ENCODE assay signal across 12 cellular contexts in the genomic region with DNA sequence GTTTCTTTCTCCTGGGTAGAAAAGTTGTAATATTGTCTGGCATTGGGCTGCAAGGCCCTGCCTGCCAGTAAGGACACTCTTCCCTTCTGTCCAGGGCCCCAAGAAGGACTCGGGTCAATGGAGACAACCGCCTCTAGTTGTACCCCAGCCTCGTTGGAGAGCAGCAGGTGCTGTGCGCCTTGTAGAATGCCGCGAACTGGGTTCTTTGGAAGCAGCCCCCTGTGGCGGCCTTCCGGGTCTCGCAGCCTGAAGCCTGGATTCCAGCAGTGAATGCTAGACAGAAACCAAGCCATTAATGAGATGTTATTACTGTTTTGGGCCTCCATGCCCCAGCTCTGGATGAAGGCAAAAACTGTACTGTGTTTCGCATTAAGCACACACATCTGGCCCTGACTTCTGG. TPM values are rescaled to one million over a fixed set of nuclear protein-coding genes. Genes with fewer than 3 reads are reported as not detected.
A peak's percentile ranks its signal among the peaks of the same experiment; 100 is the strongest.
DNase-seq lines count a peak whose midpoint lies in the region; ATAC-seq and TF ChIP-seq lines count a peak whose summit lies in the region.
"Had no signal": no experiment of that assay in that cellular context is flagged by ENCODE, and none has a peak within 500 bp of the region (broad histone marks: within the 10 kb centered on the region; RNA-seq: fewer than 3 reads in every experiment).

No MANE protein-coding gene starts in this region.

- 80% methylated on average over 3 of the region's 10 CpGs; no CpG with 5 or more reads in 1 of the 2 donors for WGBS in gastroesophageal sphincter (ENCODE audit: low coverage in 1 of 2), 2 donors

- no peak overlapping the region for H3K4me3 ChIP-seq in RWPE2 (ENCODE audit: severe bottlenecking)
- no peak overlapping the region for H3K4me3 ChIP-seq in gastroesophageal sphincter
- peak overlapping the region in 1 of 3 donors; percentile 31 for H3K4me3 ChIP-seq in skeletal muscle tissue (ENCODE audit: low read length in 3 of 3)
- H3K4me3 ChIP-seq: right lobe of liver had no signal

- no peak for TF ChIP-seq CTCF in RWPE2 (IDR thresholded peaks at IDR 0.05; ENCODE audit: poor library complexity, severe bottlenecking)
- no peak for TF ChIP-seq CTCF in gastroesophageal sphincter (IDR thresholded peaks at IDR 0.05)

- H3K36me3 ChIP-seq in RWPE2 (ENCODE audit: low read depth) (peaks cover 85% of the 10 kb centered on the region), gastroesophageal sphincter (peaks cover 0 to 57% of the 10 kb centered on the region in 2 donors), skeletal muscle tissue (ENCODE audit: control insufficient read depth in 3 of 3, insufficient read depth in 3 of 3, low read length in 3 of 3) (peaks cover 27 to 43% (median 37%) of the 10 kb centered on the region in 3 donors)

- peaks cover 83% of the 10 kb centered on the region for H3K36me3 Mint-ChIP-seq in T-helper 2 cell treated with Interferon-gamma antibody and Interleukin-4, amounts not matched to agents 5 μg/mL and 100 μg/mL, for 36 hours (ENCODE audit: low read depth)

- TF ChIP-seq EP300 in gastroesophageal sphincter (IDR thresholded peaks at IDR 0.05): no peak

- H3K4me3 Mint-ChIP-seq in T-helper 2 cell treated with Interferon-gamma antibody and Interleukin-4, amounts not matched to agents 5 μg/mL and 100 μg/mL, for 36 hours: no peak overlapping the region

- TF ChIP-seq POLR2A in gastroesophageal sphincter (IDR thresholded peaks at IDR 0.05): no peak

- peak overlapping the region; percentile 81 for H3K27ac ChIP-seq in RWPE2 (ENCODE audit: poor library complexity, severe bottlenecking)
- peak overlapping the region; percentile 29 to 90 (median 84) for H3K27ac ChIP-seq in gastroesophageal sphincter
- H3K27ac ChIP-seq in skeletal muscle tissue (ENCODE audit: low read depth, low read length): peak overlapping the region; percentile 3
- H3K27ac ChIP-seq: right lobe of liver had no signal

- peak overlapping the region; percentile 63 for H3K27ac Mint-ChIP-seq in T-helper 2 cell treated with Interferon-gamma antibody and Interleukin-4, amounts not matched to agents 5 μg/mL and 100 μg/mL, for 36 hours

- no peak for DNase-seq in T-helper 2 cell treated with Interferon-gamma antibody and Interleukin-4, amounts not matched to agents 5 μg/mL and 100 μg/mL, for 36 hours (ENCODE audit: low spot score)
- no peak for DNase-seq in T-helper 2 cell
- DNase-seq in RWPE2 (ENCODE audit: low spot score): peak; percentile 73
- DNase-seq in NCI-H1417 (lab: John Stamatoyannopoulos, UW): no peak
- no peak for DNase-seq in SW 1271 (lab: John Stamatoyannopoulos, UW)
- DNase-seq: anterior cingulate cortex, DMS79 treated with DMSO at 0.1 percent for 48 hours, NCI-H2029, right lobe of liver had no signal

- no peaks in the 10 kb centered on the region for H3K27me3 ChIP-seq in RWPE2 (ENCODE audit: insufficient read depth, poor library complexity, severe bottlenecking)
- no peaks in the 10 kb centered on the region for H3K27me3 ChIP-seq in gastroesophageal sphincter
- H3K27me3 ChIP-seq in skeletal muscle tissue (ENCODE audit: control insufficient read depth in 3 of 3, insufficient read depth in 3 of 3, low read length in 3 of 3): no peaks in the 10 kb centered on the region
- H3K27me3 ChIP-seq: right lobe of liver had no signal

- peak overlapping the region in 2 of 3 donors; percentile 52 to 65 for H3K9ac ChIP-seq in skeletal muscle tissue (ENCODE audit: low read depth in 1 of 3, low read length in 3 of 3)

- H3K9me3 ChIP-seq in RWPE2 (ENCODE audit: severe bottlenecking) (no peaks in the 10 kb centered on the region), gastroesophageal sphincter (no peaks in the 10 kb centered on the region), skeletal muscle tissue (ENCODE audit: control insufficient read depth in 3 of 3, low read length in 3 of 3) (no peaks in the 10 kb centered on the region)
- H3K9me3 ChIP-seq: right lobe of liver had no signal

- H3K4me1 ChIP-seq in RWPE2 (ENCODE audit: insufficient read depth, poor library complexity, severe bottlenecking) (peaks cover 19% of the 10 kb centered on the region), gastroesophageal sphincter (peaks cover 18 to 89% (median 66%) of the 10 kb centered on the region in 3 donors), skeletal muscle tissue (ENCODE audit: control insufficient read depth in 3 of 3, insufficient read depth in 3 of 3, low read length in 3 of 3) (peaks cover 66 to 76% (median 74%) of the 10 kb centered on the region in 3 donors)
- H3K4me1 ChIP-seq: right lobe of liver had no signal

- H3K9me3 Mint-ChIP-seq in T-helper 2 cell treated with Interferon-gamma antibody and Interleukin-4, amounts not matched to agents 5 μg/mL and 100 μg/mL, for 36 hours: no peaks in the 10 kb centered on the region

- ATAC-seq in RWPE2 (ENCODE audit: low read depth) (no peak), gastroesophageal sphincter (no peak)
- ATAC-seq in activated CD4-positive, CD25-positive, alpha-beta regulatory T cell treated with anti-CD3 and anti-CD28 coated beads, Interleukin-2, amount 50 U/mL, for 24 hours: no peak
- ATAC-seq: right lobe of liver had no signal

- no peaks in the 10 kb centered on the region for H3K27me3 Mint-ChIP-seq in T-helper 2 cell treated with Interferon-gamma antibody and Interleukin-4, amounts not matched to agents 5 μg/mL and 100 μg/mL, for 36 hours (ENCODE audit: low read depth)

- peaks cover 6% of the 10 kb centered on the region for H3K4me1 Mint-ChIP-seq in T-helper 2 cell treated with Interferon-gamma antibody and Interleukin-4, amounts not matched to agents 5 μg/mL and 100 μg/mL, for 36 hours (ENCODE audit: low read depth)

RNA-seq across cellular contexts. Expression of a gene that starts 37.0 kb away (rescaled TPM):
- total RNA-seq in gastroesophageal sphincter: 100 to 1,000 TPM in 2 of 4 donors, 10 to 100 TPM in 2; 42.3 to 173 (median 94.7) TPM
- total RNA-seq in skeletal muscle tissue: 66.3 TPM

Comparison
In these comparisons a context has a peak if more than half of its experiments do, and no peak if none do; other contexts are left out.
1. H3K27ac ChIP-seq: peak in every context shown above with its lines; median percentile 84 in gastroesophageal sphincter; 81 in RWPE2; 3 in skeletal muscle tissue.